In the genomic region with DNA sequence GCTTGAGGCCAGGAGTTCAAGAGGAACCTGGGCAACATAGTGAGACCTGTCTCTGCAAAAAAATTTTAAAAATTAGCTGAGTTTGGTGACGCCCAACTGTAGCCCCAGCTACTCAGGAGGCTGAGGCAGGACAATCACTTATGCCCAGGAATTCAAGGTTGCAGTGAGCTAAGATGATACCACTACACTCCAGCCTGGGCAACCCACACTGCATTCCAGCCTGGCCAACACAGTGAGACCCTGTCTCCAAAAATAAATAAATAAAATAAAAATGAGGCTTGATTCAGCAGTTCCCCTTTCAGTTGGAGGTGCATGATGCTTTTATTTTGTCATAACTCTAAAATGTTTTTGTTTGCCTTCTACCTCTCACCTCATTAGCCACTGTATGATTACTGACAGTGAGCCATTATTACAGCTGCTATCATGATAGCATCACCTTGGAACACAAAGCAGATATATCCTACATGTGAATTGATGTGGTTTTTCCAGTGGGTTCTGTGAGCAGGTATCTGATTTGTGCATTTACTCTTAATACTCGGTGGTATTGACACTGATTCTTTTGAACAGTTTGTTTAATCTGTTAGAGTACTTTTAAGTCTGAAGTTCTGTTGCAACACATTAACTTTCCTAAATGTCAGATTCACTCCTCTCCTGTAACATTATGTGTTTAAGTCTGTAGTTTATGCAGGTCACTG, we compare ENCODE assay signal across 7 cellular contexts.
"Had no signal": no experiment of that assay in that cellular context is flagged by ENCODE, and none has a peak within 500 bp of the region (broad histone marks: within the 10 kb centered on the region; RNA-seq: fewer than 3 reads in every experiment).

No MANE protein-coding gene starts in this region.

- H3K4me3 ChIP-seq: upper lobe of left lung had no signal

- H3K27ac Mint-ChIP-seq: stimulated activated naive CD8-positive, alpha-beta T cell treated with anti-CD3 and anti-CD28 coated beads, Interleukin-15, Interleukin-2, amounts not matched to agents 100 ng/mL and 50 ng/mL, for 24 hours had no signal

- DNase-seq: activated CD4-positive, alpha-beta T cell treated with anti-CD3 and anti-CD28 coated beads, Interleukin-2, amount 50 U/mL, for 4 hours; activated T-cell treated with anti-CD3 and anti-CD28 coated beads, Interleukin-2, amount 50 U/mL, for 4 hours; mesenchymal stem cell; nephron progenitor cell; stimulated activated CD4-positive, alpha-beta T cell treated with anti-CD3 and anti-CD28 coated beads, Interleukin-4, amount 100 ng/mL, for 24 hours; upper lobe of left lung had no signal

- H3K9me3 Mint-ChIP-seq: activated T-cell treated with anti-CD3 and anti-CD28 coated beads, Interleukin-2, amount 50 U/mL, for 4 hours; nephron progenitor cell; stimulated activated naive CD8-positive, alpha-beta T cell treated with anti-CD3 and anti-CD28 coated beads, Interleukin-15, Interleukin-2, amounts not matched to agents 100 ng/mL and 50 ng/mL, for 24 hours had no signal

- H3K4me1 Mint-ChIP-seq: nephron progenitor cell had no signal

- H3K4me3 Mint-ChIP-seq: activated T-cell treated with anti-CD3 and anti-CD28 coated beads, Interleukin-2, amount 50 U/mL, for 4 hours; nephron progenitor cell; stimulated activated naive CD8-positive, alpha-beta T cell treated with anti-CD3 and anti-CD28 coated beads, Interleukin-15, Interleukin-2, amounts not matched to agents 100 ng/mL and 50 ng/mL, for 24 hours had no signal

- H3K9me3 ChIP-seq: upper lobe of left lung had no signal

- H3K27me3 Mint-ChIP-seq: stimulated activated naive CD8-positive, alpha-beta T cell treated with anti-CD3 and anti-CD28 coated beads, Interleukin-15, Interleukin-2, amounts not matched to agents 100 ng/mL and 50 ng/mL, for 24 hours had no signal
